In the genomic region with DNA sequence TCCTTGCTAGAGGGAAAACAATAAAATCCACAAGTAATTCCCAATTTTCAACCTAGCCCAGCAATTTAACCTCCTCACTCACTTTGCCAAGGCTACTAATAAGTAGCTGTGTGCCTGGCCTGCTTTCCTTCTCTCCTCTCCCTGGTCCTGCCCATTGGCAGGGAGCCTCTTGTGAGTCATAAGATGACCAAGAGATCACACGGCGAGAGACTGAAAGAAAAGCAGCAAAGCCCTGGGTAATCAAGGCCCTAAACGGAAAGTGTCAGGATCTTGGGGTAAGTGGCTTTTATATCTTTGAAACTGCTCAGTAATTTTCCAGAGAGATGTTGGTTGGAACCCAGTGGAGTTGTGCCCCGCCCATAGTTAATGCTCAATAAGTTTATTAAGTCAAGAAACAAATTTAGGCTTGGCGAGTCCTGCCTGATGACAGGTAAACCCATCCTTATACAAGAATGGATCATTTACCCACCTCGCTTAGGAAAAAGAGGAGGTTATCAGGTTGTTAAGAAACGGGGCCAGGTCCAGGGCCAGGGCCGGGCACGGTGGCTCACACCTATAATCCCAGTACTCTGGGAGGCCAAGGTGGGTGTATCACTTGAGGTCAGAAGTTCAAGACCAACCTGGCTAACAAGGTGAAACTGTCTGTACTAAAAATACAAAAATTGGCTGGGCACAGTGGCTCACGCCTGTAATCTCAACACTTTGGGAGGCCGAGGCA, we compare ENCODE assay signal across 8 cellular contexts. TPM values are rescaled to one million over a fixed set of nuclear protein-coding genes. Genes with fewer than 3 reads are reported as not detected.
DNase-seq lines count a peak whose midpoint lies in the region; TF ChIP-seq lines count a peak whose summit lies in the region.

No MANE protein-coding gene starts in this region.

- H3K4me3 ChIP-seq in cardiac fibroblast (replicated peaks in 1 of 2; ENCODE audit: low read depth in 2 of 2, low read length in 2 of 2) (peak overlapping the region in 1 of 2 donors; percentile 27), tibial artery (peak overlapping the region in 1 of 2 donors; percentile 5)

- DNase-seq in HT1080 (ENCODE audit: low read depth) (peak; percentile 95), cardiac fibroblast (ENCODE audit: low read depth in 2 of 2) (peak; percentile 94 to 97), kidney tubule cell (ENCODE audit: low spot score) (peak; percentile 92), tibial artery (peak; percentile 96 to 97), G401 (ENCODE audit: low spot score) (no peak), endothelial cell (ENCODE audit: low spot score) (no peak), DMS53 (lab: John Stamatoyannopoulos, UW) (no peak)
- no peak for DNase-seq in effector CD4-positive, alpha-beta T cell

- no peaks in the 10 kb centered on the region for H3K9me3 ChIP-seq in tibial artery

- peak overlapping the region; percentile 91 to 94 for H3K27ac ChIP-seq in tibial artery

- peaks cover 2% of the 10 kb centered on the region for H3K27me3 Mint-ChIP-seq in endothelial cell (ENCODE audit: unreplicated experiment)

- no peak overlapping the region for H3K27ac Mint-ChIP-seq in endothelial cell (ENCODE audit: unreplicated experiment)

- H3K36me3 ChIP-seq in tibial artery: no peaks in the 10 kb centered on the region

- no peaks in the 10 kb centered on the region for H3K27me3 ChIP-seq in tibial artery

- intact Hi-C loops in tibial artery (cut with DNase I; ENCODE audit: low total_unique reads): loop anchor here (10.0 kb wide), 1 partner anchor 129 kb away; no protein-coding TSS in a partner anchor

- H3K4me3 Mint-ChIP-seq in endothelial cell (ENCODE audit: unreplicated experiment): no peak overlapping the region

- H3K4me1 ChIP-seq in tibial artery: peaks cover 0 to 21% (median 17%) of the 10 kb centered on the region in 4 donors

- H3K36me3 Mint-ChIP-seq in endothelial cell (ENCODE audit: low read depth, unreplicated experiment): peaks cover 5% of the 10 kb centered on the region

- in situ Hi-C loops in G401 (cut with HindIII; ENCODE audit: low sequenced_read_pairs): no loop called here

- TF ChIP-seq CTCF in cardiac fibroblast (IDR thresholded peaks at IDR 0.05; ENCODE audit: low read depth, low read length) (no peak), tibial artery (IDR thresholded peaks at IDR 0.05) (no peak), endothelial cell (IDR thresholded peaks at IDR 0.05; ENCODE audit: unreplicated experiment) (no peak)

- H3K4me1 Mint-ChIP-seq in endothelial cell (ENCODE audit: unreplicated experiment): peaks cover 5% of the 10 kb centered on the region

- no peaks in the 10 kb centered on the region for H3K9me3 Mint-ChIP-seq in endothelial cell (ENCODE audit: unreplicated experiment)

RNA-seq across cellular contexts. Expression of gene ADAM17, which starts 10.0 kb away (rescaled TPM):
- 33.0 and 38.3 TPM in 2 replicates for total RNA-seq in HT1080 (2014; rRNA removed; shearing (Covaris generic))
- 35.1 and 43.0 TPM in 2 replicates for polyA plus RNA-seq in HT1080 (2015; cell fraction: cytosol; rRNA removed)
- 80.4 and 80.8 TPM in 2 replicates for polyA plus RNA-seq in HT1080 (2015; cell fraction: nucleus; rRNA removed)
- 7.6 and 10.4 TPM in 2 replicates for total RNA-seq in G401 (2014; rRNA removed; shearing (Covaris generic))
- total RNA-seq in endothelial cell (ENCODE audit: unreplicated experiment): 39.7 TPM

Comparison
In these comparisons a context has a peak if more than half of its experiments do, and no peak if none do; other contexts are left out.
1. DNase-seq: peak in HT1080 (single experiment), cardiac fibroblast (2 of 2), kidney tubule cell (single experiment) and tibial artery (2 of 2); none in G401 (single experiment), endothelial cell (single experiment), effector CD4-positive, alpha-beta T cell (single experiment) and DMS53 (single experiment).